8 cellular contexts compared by ENCODE assay signal in the genomic region with DNA sequence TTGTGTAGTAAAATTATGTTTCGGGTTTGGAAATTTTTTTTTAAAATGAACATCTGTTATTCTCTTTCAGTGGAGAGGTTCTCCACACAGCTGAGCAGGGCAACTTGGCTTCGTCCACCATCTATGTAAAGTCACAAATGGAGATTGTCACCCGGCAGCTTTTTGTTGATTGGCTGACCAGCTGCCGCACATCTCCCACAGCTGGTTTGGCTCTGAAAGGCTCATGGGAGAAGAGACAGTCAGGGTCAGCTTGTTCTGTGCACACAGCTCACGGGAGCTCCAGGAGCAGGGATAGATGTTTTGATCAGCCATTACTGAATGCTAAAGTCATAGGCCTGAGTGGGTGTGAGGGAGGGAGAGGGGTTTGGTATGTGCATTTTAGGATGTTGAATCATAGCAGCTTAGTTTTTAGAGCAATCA. TPM values are rescaled to one million over a fixed set of nuclear protein-coding genes. Genes with fewer than 3 reads are reported as not detected.
DNase-seq lines count a peak whose midpoint lies in the region; ATAC-seq and TF ChIP-seq lines count a peak whose summit lies in the region.
"Had no signal": no experiment of that assay in that cellular context is flagged by ENCODE, and none has a peak within 500 bp of the region (broad histone marks: within the 10 kb centered on the region; RNA-seq: fewer than 3 reads in every experiment).

No MANE protein-coding gene starts in this region.

- H3K27ac ChIP-seq in lung (ENCODE audit: low read depth in 1 of 2, low read length in 1 of 2) (peak overlapping the region in 1 of 2 donors; percentile 56), vagina (peak overlapping the region; percentile 54), mesendoderm (ENCODE audit: low read depth, low read length) (no peak overlapping the region)

- no peak overlapping the region for H3K4ac ChIP-seq in mesendoderm (ENCODE audit: low read depth, low read length)

- H2BK15ac ChIP-seq in mesendoderm (replicated peaks; ENCODE audit: low read depth) = no peak overlapping the region

- H3K9ac ChIP-seq in mesendoderm (ENCODE audit: low read length) = no peak overlapping the region

- no peaks in the 10 kb centered on the region for H3K27me3 ChIP-seq in lung (ENCODE audit: control insufficient read depth, insufficient read depth)
- no peaks in the 10 kb centered on the region for H3K27me3 ChIP-seq in vagina
- no peaks in the 10 kb centered on the region for H3K27me3 ChIP-seq in mesendoderm (ENCODE audit: insufficient read depth, low read length, poor library complexity)

- no peak overlapping the region for H3K56ac ChIP-seq in mesendoderm (ENCODE audit: low read length)

- H2AK5ac ChIP-seq in mesendoderm (ENCODE audit: low read length) = no peak overlapping the region

- DNase-seq in NCI-H226 (peak; percentile 88), dedifferentiated amniotic fluid mesenchymal stem cell (ENCODE audit: extremely low spot score) (peak; percentile 84), lung (ENCODE audit: low spot score) (peak; percentile 40), vagina (ENCODE audit: extremely low spot score in 2 of 2) (no peak), SHP77 treated with DMSO at 0.1 percent for 48 hours (lab: John Stamatoyannopoulos, UW) (no peak), Kasumi-1 (lab: John Stamatoyannopoulos, UW) (no peak), mesendoderm (no peak)
- DNase-seq: NCI-H2107 had no signal

- no peak overlapping the region for H3K18ac ChIP-seq in mesendoderm (ENCODE audit: low read length)

- H3K23ac ChIP-seq in mesendoderm (ENCODE audit: low read length) = no peak overlapping the region

- H4K5ac ChIP-seq in mesendoderm (ENCODE audit: low read length) = no peak overlapping the region

- H3K9me3 ChIP-seq in lung (ENCODE audit: control insufficient read depth in 2 of 2, insufficient read depth in 1 of 2, low read length in 1 of 2) (no peaks in the 10 kb centered on the region), vagina (no peaks in the 10 kb centered on the region)

- TF ChIP-seq CTCF in lung (IDR thresholded peaks at IDR 0.05; ENCODE audit: control extremely low read depth, extremely low read depth) (no peak), vagina (IDR thresholded peaks at IDR 0.05) (no peak)

- H2BK5ac ChIP-seq in mesendoderm (ENCODE audit: low read length) = no peak overlapping the region

- intact Hi-C loops in vagina (cut with DNase I) = no loop called here

- no peak overlapping the region for H3K4me3 ChIP-seq in lung
- no peak overlapping the region for H3K4me3 ChIP-seq in vagina
- no peak overlapping the region for H3K4me3 ChIP-seq in mesendoderm (ENCODE audit: low read length)

- peak; percentile 48 for ATAC-seq in lung (ENCODE audit: insufficient read depth, low FRiP score)

- H3K4me1 ChIP-seq in lung (ENCODE audit: control insufficient read depth in 2 of 2, insufficient read depth in 2 of 2, low read length in 2 of 2) (no peaks in the 10 kb centered on the region), vagina (peaks cover 15% of the 10 kb centered on the region), mesendoderm (ENCODE audit: control insufficient read depth, low read depth, low read length) (no peaks in the 10 kb centered on the region)

- no peak for TF ChIP-seq POLR2A in vagina (IDR thresholded peaks at IDR 0.05)

- H3K36me3 ChIP-seq in lung (ENCODE audit: control insufficient read depth in 2 of 2, insufficient read depth in 2 of 2, low read length in 2 of 2) = no peaks in the 10 kb centered on the region
- H3K36me3 ChIP-seq in vagina = no peaks in the 10 kb centered on the region
- H3K36me3 ChIP-seq in mesendoderm (ENCODE audit: control insufficient read depth, insufficient read depth, low read length) = no peaks in the 10 kb centered on the region

- no peak overlapping the region for H3K4me2 ChIP-seq in mesendoderm (ENCODE audit: low read length)

- 70 to 87% methylated on average over 5 of the region's 5 CpGs for WGBS in lung, 2 donors
- WGBS in mesendoderm (ENCODE audit: extremely low coverage, insufficient coverage, low lambda C conversion rate) = no CpG with 5 or more reads among the region's 5 CpGs

- no peak overlapping the region for H2BK120ac ChIP-seq in mesendoderm (ENCODE audit: low read depth, low read length)

- H3K79me2 ChIP-seq in mesendoderm (ENCODE audit: control insufficient read depth, insufficient read depth, low read length) = no peaks in the 10 kb centered on the region

- no peaks in the 10 kb centered on the region for H3K79me1 ChIP-seq in mesendoderm (ENCODE audit: low read length)

- no peak overlapping the region for H4K8ac ChIP-seq in mesendoderm (ENCODE audit: low read depth, low read length)

RNA-seq across cellular contexts. Expression of a gene that starts 12.9 kb away (rescaled TPM):
- total RNA-seq in lung (10 to 100 TPM; 38.7 to 63.3 TPM), vagina (51.6 TPM)
- 10 to 100 TPM; 19.0 to 20.0 TPM for polyA plus RNA-seq in lung
- polyA plus RNA-seq in mesendoderm (2013, experiment 1 of 2) = 4.3 TPM
- polyA plus RNA-seq in mesendoderm (2013, experiment 2 of 2) = 5.2 TPM

Comparison
In these comparisons a context has a peak if more than half of its experiments do, and no peak if none do; other contexts are left out.
1. DNase-seq: peak in NCI-H226 (single experiment), dedifferentiated amniotic fluid mesenchymal stem cell (single experiment) and lung (single experiment); none in vagina (0 of 2), SHP77 treated with DMSO at 0.1 percent for 48 hours (single experiment), Kasumi-1 (0 of 2) and mesendoderm (single experiment).